Comparison of ENCODE assay signal across 8 cellular contexts in genomic region chr20:34676642-34677373, GRCh38. TPM values are rescaled to one million over a fixed set of nuclear protein-coding genes. Genes with fewer than 3 reads are reported as not detected.
DNase-seq lines count a peak whose midpoint lies in the region; ATAC-seq and TF ChIP-seq lines count a peak whose summit lies in the region.

PIGU (minus strand) TSS chr20:34677092; CDS start chr20:34677085, 7 bp downstream.

- no peaks in the 10 kb centered on the region for H3K36me3 ChIP-seq in PC-3 (ENCODE audit: low read depth, low read length)
- no peaks in the 10 kb centered on the region for H3K36me3 ChIP-seq in mucosa of stomach (ENCODE audit: control insufficient read depth, insufficient read depth, low read length)

- H4K20me1 ChIP-seq in PC-3 (ENCODE audit: low read length), result no peaks in the 10 kb centered on the region

- peak within 1 kb of the TSS; percentile 83 for H3K4me3 ChIP-seq in PC-3 (ENCODE audit: low read length)
- H3K4me3 ChIP-seq in mucosa of stomach (ENCODE audit: low read length), result peak within 1 kb of the TSS; percentile 11

- H3K9ac ChIP-seq in PC-3 (ENCODE audit: low read length) (peak within 1 kb of the TSS; percentile 93), mucosa of stomach (ENCODE audit: low read length) (peak within 1 kb of the TSS; percentile 55)

- H3F3A ChIP-seq in PC-3 (ENCODE audit: low read length, unreplicated experiment), result no peaks in the 10 kb centered on the region

- intact Hi-C loops in PC-3 (cut with micrococcal nuclease), result loop anchor here (1.0 to 2.0 kb wide), 3 partner anchors 32 to 98 kb away; no protein-coding TSS in a partner anchor

- H3K4me1 ChIP-seq in PC-3 (ENCODE audit: insufficient read depth, low read length) (peaks cover 13% of the 10 kb centered on the region), mucosa of stomach (ENCODE audit: control insufficient read depth, insufficient read depth, low read length) (no peaks in the 10 kb centered on the region)

- TF ChIP-seq RAD21 in Ishikawa (IDR thresholded peaks at IDR 0.05; ENCODE audit: low read depth), result no peak

- no peak for TF ChIP-seq EP300 in Ishikawa (IDR thresholded peaks at IDR 0.05; ENCODE audit: borderline replicate concordance)

- peak within 1 kb of the TSS; percentile 79 for H3K27ac ChIP-seq in PC-3 (ENCODE audit: low read length)

- DNase-seq in DMS153 treated with DMSO at 0.1 percent for 48 hours (lab: John Stamatoyannopoulos, UW; ENCODE audit: unreplicated experiment), result peak; percentile 90
- DNase-seq in PC-3, result peak; percentile 98
- DNase-seq in activated T-cell treated with anti-CD3 and anti-CD28 coated beads, Interleukin-2, amount 50 U/mL, for 1 hour, result peak; percentile 96
- peak; percentile 96 to 98 for DNase-seq in erythroblast (lab: John Stamatoyannopoulos, UW)
- peak; percentile 88 to 94 for DNase-seq in stimulated activated CD8-positive, alpha-beta memory T cell treated with anti-CD3 and anti-CD28 coated beads, Interleukin-7, amount 100 ng/mL, for 1 hour (ENCODE audit: low read depth in 2 of 2)

- no peak for TF ChIP-seq CTCF in PC-3 (conservative IDR thresholded peaks at IDR 0.05; ENCODE audit: low read depth, low read length)

- ATAC-seq in GM21576 (IDR thresholded peaks at IDR 0.05; ENCODE audit: unreplicated experiment) (peak; percentile 95), PC-3 (peak; percentile 95)

- H3K4me2 ChIP-seq in PC-3 (ENCODE audit: low read length), result peak within 1 kb of the TSS; percentile 99

- CTCF ChIA-PET in PC-3 (lab: Charles Lee), result no interaction called here

- no peaks in the 10 kb centered on the region for H3K9me2 ChIP-seq in PC-3 (replicated peaks; ENCODE audit: low read length)

- H2AFZ ChIP-seq in PC-3 (ENCODE audit: low read length), result peak within 1 kb of the TSS; percentile 98

- BruUV-seq in PC-3 (replicated peaks; lab: Mats Ljungman, UMichigan), result no TSS peak

- H3K9me3 ChIP-seq in PC-3 (ENCODE audit: low read length), result no peaks in the 10 kb centered on the region
- no peaks in the 10 kb centered on the region for H3K9me3 ChIP-seq in mucosa of stomach (ENCODE audit: control insufficient read depth, low read length)

- H3K27me3 ChIP-seq in PC-3 (ENCODE audit: low read length), result no peaks in the 10 kb centered on the region
- H3K27me3 ChIP-seq in mucosa of stomach (ENCODE audit: control insufficient read depth, insufficient read depth, low read length), result no peaks in the 10 kb centered on the region

- peaks cover 33% of the 10 kb centered on the region for H3K79me2 ChIP-seq in PC-3 (ENCODE audit: low read length)

- POLR2A ChIA-PET in PC-3 (lab: Charles Lee; ENCODE audit: unreplicated experiment), result interaction anchor here (0.6 to 1.3 kb wide), 2 partner anchors 32 to 149 kb away, joined by 3 to 7 read pairs; partner anchors contain the start of gene NCOA6

- peak; percentile 75 for TF ChIP-seq POLR2A in erythroblast (IDR thresholded peaks at IDR 0.05; ENCODE audit: low read length)

TF ChIP-seq in Ishikawa, 13 proteins besides CTCF, POLR2A, EP300 and RAD21:
- TF ChIP-seq EGR1 (IDR thresholded peaks at IDR 0.05), result peak; percentile 62; the same call in 1 of the 2 replicates
- 0 out of 2 replicates have a peak, but pooled peaks have one; percentile 49 for TF ChIP-seq TCF12 (IDR thresholded peaks at IDR 0.05; ENCODE audit: low read depth)
- TF ChIP-seq MAX (IDR thresholded peaks at IDR 0.05), result peak; percentile 80
- no peak for TF ChIP-seq TEAD4 (IDR thresholded peaks at IDR 0.05)
- no peak for TF ChIP-seq REST (IDR thresholded peaks at IDR 0.05; ENCODE audit: low read depth)
- TF ChIP-seq YY1 (IDR thresholded peaks at IDR 0.05; ENCODE audit: low read depth), result peak; percentile 95
- no peak for TF ChIP-seq FOXM1 (IDR thresholded peaks at IDR 0.05; ENCODE audit: borderline replicate concordance, low read depth)
- TF ChIP-seq CEBPB (IDR thresholded peaks at IDR 0.05), result no peak
- TF ChIP-seq ZBTB7A (IDR thresholded peaks at IDR 0.05; ENCODE audit: low read depth), result no peak; the same call in 1 of the 2 replicates
- TF ChIP-seq TAF1 (IDR thresholded peaks at IDR 0.05; ENCODE audit: low read depth), result peak; percentile 93
- no peak for TF ChIP-seq NFIC (IDR thresholded peaks at IDR 0.05)
- TF ChIP-seq USF1 (IDR thresholded peaks at IDR 0.05), result no peak
- peak; percentile 92 for TF ChIP-seq CREB1 (IDR thresholded peaks at IDR 0.05; ENCODE audit: low read depth)
TF ChIP-seq in Ishikawa: peak in this region for 6.

RNA-seq across cellular contexts. Expression of gene PIGU, which starts in this region (rescaled TPM):
- 24.5 and 27.9 TPM in 2 replicates for total RNA-seq in PC-3 (2014; rRNA removed)

Comparison
In these comparisons a context has a peak if more than half of its experiments do, and no peak if none do; other contexts are left out.
1. Peak in every context shown above with its lines: DNase-seq, ATAC-seq, H3K4me3 ChIP-seq and H3K27ac ChIP-seq.